9 cellular contexts compared by ENCODE assay signal in genomic region chr12:2053675-2054070, GRCh38. TPM values are rescaled to one million over a fixed set of nuclear protein-coding genes. Genes with fewer than 3 reads are reported as not detected.
DNase-seq lines count a peak whose midpoint lies in the region; ATAC-seq, FAIRE-seq and TF ChIP-seq lines count a peak whose summit lies in the region.
"Had no signal": no experiment of that assay in that cellular context is flagged by ENCODE, and none has a peak within 500 bp of the region (broad histone marks: within the 10 kb centered on the region; RNA-seq: fewer than 3 reads in every experiment).

No MANE protein-coding gene starts in this region.

- TF ChIP-seq CTCF in DND-41 (IDR thresholded peaks at IDR 0.05; ENCODE audit: borderline replicate concordance, extremely low read depth, low read length, poor library complexity, severe bottlenecking): no peak
- TF ChIP-seq CTCF in mucosa of descending colon (IDR thresholded peaks at IDR 0.05): no peak
- TF ChIP-seq CTCF in D721Med (IDR thresholded peaks at IDR 0.05; ENCODE audit: insufficient read depth, missing control alignments): no peak

- H3K4me2 ChIP-seq in DND-41 (ENCODE audit: insufficient read depth, low read length): peak overlapping the region; percentile 83

- no peak for TF ChIP-seq POLR2A in erythroblast (IDR thresholded peaks at IDR 0.05; ENCODE audit: low read length)

- H3K9ac ChIP-seq in DND-41 (ENCODE audit: low read depth, low read length): no peak overlapping the region
- no peak overlapping the region for H3K9ac ChIP-seq in rectal smooth muscle tissue (ENCODE audit: low read length)

- CTCF ChIA-PET in activated naive CD4-positive, alpha-beta T cell treated with anti-CD3 and anti-CD28 coated beads for 36 hours (lab: Charles Lee): no interaction called here

- intact Hi-C loops in head of caudate nucleus (cut with DNase I): loop anchor here (10.0 kb wide), 1 partner anchor 231 kb away; no protein-coding TSS in a partner anchor
- intact Hi-C loops in mucosa of descending colon (cut with DNase I, micrococcal nuclease): no loop called here
- intact Hi-C loops in activated naive CD4-positive, alpha-beta T cell treated with anti-CD3 and anti-CD28 coated beads for 36 hours (cut with micrococcal nuclease): loop anchor here (5.0 kb wide), 1 partner anchor 639 kb away; no protein-coding TSS in a partner anchor

- peaks cover 14% of the 10 kb centered on the region for H3K4me1 Mint-ChIP-seq in activated naive CD4-positive, alpha-beta T cell treated with anti-CD3 and anti-CD28 coated beads for 36 hours (ENCODE audit: low read depth)

- no peaks in the 10 kb centered on the region; the same call in 1 of the 2 replicates for H4K20me1 ChIP-seq in DND-41 (ENCODE audit: insufficient read depth, low read length)

- H3K4me1 ChIP-seq in DND-41 (ENCODE audit: insufficient read depth, low read length) (peaks cover 8% of the 10 kb centered on the region), rectal smooth muscle tissue (ENCODE audit: control insufficient read depth, insufficient read depth, low read length) (peaks cover 25% of the 10 kb centered on the region), mucosa of descending colon (ENCODE audit: low read depth) (peaks cover 9% of the 10 kb centered on the region)

- DNase-seq in DND-41 (no peak), RPMI7951 (ENCODE audit: low read depth) (peak; percentile 46), head of caudate nucleus (peak in 23 of 42 donors; percentile 23 to 69 (median 43)), mucosa of descending colon (no peak), D721Med (ENCODE audit: insufficient read length, low spot score) (no peak), erythroblast (lab: John Stamatoyannopoulos, UW) (no peak)
- DNase-seq in activated naive CD4-positive, alpha-beta T cell treated with anti-CD3 and anti-CD28 coated beads for 36 hours: no peak

- H3K27ac ChIP-seq in DND-41 (ENCODE audit: low read length) (no peak overlapping the region), rectal smooth muscle tissue (ENCODE audit: low read depth, low read length) (peak overlapping the region; percentile 93)

- ATAC-seq in DND-41 (ENCODE audit: insufficient read depth, low read depth) (no peak), mucosa of descending colon (no peak)

- H3K27me3 ChIP-seq in DND-41 (ENCODE audit: insufficient read depth, low read length, poor library complexity) (peaks cover 64% of the 10 kb centered on the region), rectal smooth muscle tissue (ENCODE audit: control insufficient read depth, insufficient read depth, low read length) (peaks cover 8% of the 10 kb centered on the region)
- H3K27me3 ChIP-seq: adrenal gland had no signal

- H3K4me3 Mint-ChIP-seq in activated naive CD4-positive, alpha-beta T cell treated with anti-CD3 and anti-CD28 coated beads for 36 hours: no peak overlapping the region

- H2AFZ ChIP-seq in DND-41 (ENCODE audit: low read depth, low read length): no peak overlapping the region

- H3K36me3 Mint-ChIP-seq in activated naive CD4-positive, alpha-beta T cell treated with anti-CD3 and anti-CD28 coated beads for 36 hours (ENCODE audit: low read depth): no peaks in the 10 kb centered on the region

- H3K9me3 ChIP-seq in DND-41 (ENCODE audit: insufficient read depth, low read length, severe bottlenecking): no peaks in the 10 kb centered on the region
- no peaks in the 10 kb centered on the region for H3K9me3 ChIP-seq in mucosa of descending colon
- H3K9me3 ChIP-seq: adrenal gland had no signal

- no peak for FAIRE-seq in D721Med (lab: Jason Lieb, UNC)

- no peak overlapping the region for H3K27ac Mint-ChIP-seq in activated naive CD4-positive, alpha-beta T cell treated with anti-CD3 and anti-CD28 coated beads for 36 hours

- H3K4me3 ChIP-seq in DND-41 (ENCODE audit: low read depth in 1 of 2, low read length in 2 of 2) (peak overlapping the region in 1 of 2 experiments; percentile 50; a peak in 1 of 4 replicates), rectal smooth muscle tissue (ENCODE audit: low read length) (peak overlapping the region; percentile 52), mucosa of descending colon (no peak overlapping the region)

- H3K9me3 Mint-ChIP-seq in activated naive CD4-positive, alpha-beta T cell treated with anti-CD3 and anti-CD28 coated beads for 36 hours: no peaks in the 10 kb centered on the region

- peaks cover 58% of the 10 kb centered on the region for H3K27me3 Mint-ChIP-seq in activated naive CD4-positive, alpha-beta T cell treated with anti-CD3 and anti-CD28 coated beads for 36 hours (ENCODE audit: low read depth)

- H3K79me2 ChIP-seq in DND-41 (ENCODE audit: insufficient read depth, low read length): no peaks in the 10 kb centered on the region

- H3K36me3 ChIP-seq in DND-41 (ENCODE audit: insufficient read depth, low read length) (no peaks in the 10 kb centered on the region), rectal smooth muscle tissue (ENCODE audit: control insufficient read depth, insufficient read depth, low read length) (no peaks in the 10 kb centered on the region), mucosa of descending colon (ENCODE audit: low read depth) (no peaks in the 10 kb centered on the region)
- H3K36me3 ChIP-seq: adrenal gland had no signal

RNA-seq across cellular contexts. Expression of gene CACNA1C, which starts 0.9 kb away (rescaled TPM):
- 0.98 and 1.6 TPM in 2 replicates for total RNA-seq in RPMI7951 (2014; rRNA removed; shearing (Covaris generic))
- 10 to 100 TPM in 1 of 3 donors, 1 to 10 TPM in 2; 5.5 to 89.4 (median 9.2) TPM for total RNA-seq in mucosa of descending colon
- under 1 TPM; 0.02 to 0.12 TPM for total RNA-seq in activated naive CD4-positive, alpha-beta T cell treated with anti-CD3 and anti-CD28 coated beads for 36 hours

RNA-seq across cellular contexts. Expression of gene DCP1B, which starts 49.4 kb away (rescaled TPM):
- total RNA-seq in RPMI7951 (2014; rRNA removed; shearing (Covaris generic)): 9.0 and 11.2 TPM in 2 replicates
- total RNA-seq in mucosa of descending colon: 10 to 100 TPM; 10.1 to 27.3 (median 12.6) TPM
- 10 to 100 TPM; 13.1 to 13.5 TPM for total RNA-seq in activated naive CD4-positive, alpha-beta T cell treated with anti-CD3 and anti-CD28 coated beads for 36 hours

Comparison
In these comparisons a context has a peak if more than half of its experiments do, and no peak if none do; other contexts are left out.
1. DNase-seq: peak in RPMI7951 (single experiment) and head of caudate nucleus (23 of 42); none in DND-41 (single experiment), mucosa of descending colon (0 of 3), D721Med (single experiment), activated naive CD4-positive, alpha-beta T cell treated with anti-CD3 and anti-CD28 coated beads for 36 hours (single experiment) and erythroblast (0 of 2).
2. intact Hi-C loops: an anchor here in head of caudate nucleus (10.0 kb wide) and activated naive CD4-positive, alpha-beta T cell treated with anti-CD3 and anti-CD28 coated beads for 36 hours (5.0 kb wide); none called in mucosa of descending colon.